In genomic region chr1:20439282-20439681, GRCh38 we compare ENCODE assay signal across 1 cellular context.
TF ChIP-seq lines count a peak whose summit lies in the region.

No MANE protein-coding gene starts in this region.

TF ChIP-seq in IMR-90, 13 proteins besides CTCF, POLR2A, EP300 and RAD21 (continued from another document):
- peak; percentile 61; the same call in 1 of the 2 replicates for TF ChIP-seq USF2 (IDR thresholded peaks at IDR 0.05; ENCODE audit: low read depth, low read length)
